Comparison of ENCODE assay signal across 18 cellular contexts in the genomic region with DNA sequence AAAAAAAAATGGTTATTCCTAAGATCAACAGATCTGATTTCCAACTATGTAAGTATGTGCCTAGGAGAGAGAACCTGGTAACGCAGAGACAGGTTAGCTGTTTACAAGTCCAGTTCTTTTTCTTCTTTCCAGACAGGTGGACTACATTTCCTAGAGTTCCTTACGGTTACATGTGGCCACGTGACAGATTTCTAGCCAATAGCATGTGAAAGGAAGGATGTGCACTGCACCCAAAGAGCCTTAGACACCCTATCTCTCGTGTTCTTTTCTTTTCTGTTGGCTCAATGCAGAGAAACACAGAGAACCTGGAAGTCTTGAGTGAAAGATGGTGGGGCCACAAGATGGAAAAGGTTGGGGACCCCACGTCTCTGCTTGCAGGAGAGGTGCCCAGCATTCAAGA.
"Had no signal": no experiment of that assay in that cellular context is flagged by ENCODE, and none has a peak within 500 bp of the region (broad histone marks: within the 10 kb centered on the region; RNA-seq: fewer than 3 reads in every experiment).

No MANE protein-coding gene starts in this region.

- H3K4me3 ChIP-seq: dorsolateral prefrontal cortex, gastrocnemius medialis, heart right ventricle, lower lobe of right lung, prostate gland, skin epidermis had no signal

- H3K36me3 ChIP-seq: gastrocnemius medialis, heart right ventricle, lower lobe of right lung, prostate gland had no signal

- H2AFZ ChIP-seq: parathyroid adenoma had no signal

- H3K9me3 ChIP-seq: gastrocnemius medialis, heart right ventricle, lower lobe of right lung, prostate gland had no signal

- DNase-seq: cortex of kidney; dorsolateral prefrontal cortex; effector CD8-positive, alpha-beta T cell; gastrocnemius medialis; heart right ventricle; islet precursor cell; lower lobe of right lung; midbrain; naive thymus-derived CD4-positive, alpha-beta T cell; nephron progenitor cell; stimulated activated CD4-positive, alpha-beta T cell treated with anti-CD3 and anti-CD28 coated beads, Interleukin-2, amount 100 ng/mL, for 24 hours; stimulated activated naive CD4-positive, alpha-beta T cell had no signal

- H3K27me3 ChIP-seq: dorsolateral prefrontal cortex, gastrocnemius medialis, heart right ventricle had no signal

- H3K27ac ChIP-seq: dorsolateral prefrontal cortex, lower lobe of right lung, parathyroid adenoma, skin epidermis had no signal

- H3K4me1 ChIP-seq: prostate gland had no signal

- ATAC-seq: esophagus mucosa; gastrocnemius medialis; heart right ventricle; left lobe of liver; lower lobe of right lung; naive thymus-derived CD4-positive, alpha-beta T cell; sciatic nerve had no signal

- H3K9ac ChIP-seq: parathyroid adenoma had no signal
